Comparison of ENCODE assay signal across 8 cellular contexts in the genomic region with DNA sequence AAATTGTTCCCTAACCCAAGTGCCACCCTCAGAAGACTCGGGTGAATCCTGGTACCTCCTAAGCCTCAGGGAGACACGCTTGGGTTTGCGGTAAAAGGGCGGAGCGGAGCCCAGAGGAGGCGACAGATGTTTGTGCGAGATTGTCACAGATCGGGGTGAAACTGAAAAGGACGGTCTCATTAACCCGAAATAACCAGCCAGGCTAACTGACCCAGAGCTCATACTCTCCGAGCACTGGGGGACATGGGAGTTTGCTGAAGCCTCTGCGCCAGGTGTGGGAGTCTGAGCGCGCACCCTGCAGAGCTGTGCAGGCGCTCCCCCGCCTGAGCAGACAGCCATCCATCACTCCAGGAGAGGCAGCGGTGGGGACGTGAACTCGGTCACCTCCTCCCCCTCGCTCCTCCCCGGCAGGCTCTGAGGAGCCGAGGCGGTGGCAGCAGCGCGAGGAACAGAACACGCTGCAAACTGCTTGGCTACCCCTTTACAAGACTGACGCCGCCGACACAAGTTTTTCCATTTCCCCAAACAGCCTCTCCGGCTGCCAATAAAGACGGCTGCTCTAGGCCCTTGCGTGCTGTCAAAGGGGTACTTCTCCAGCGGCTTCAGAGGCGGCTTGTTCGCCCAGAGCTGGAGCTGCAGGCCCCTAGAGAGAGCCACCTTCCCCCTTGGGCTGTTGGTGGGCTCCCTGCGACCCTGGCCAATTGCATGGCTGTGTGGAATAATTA. TPM values are rescaled to one million over a fixed set of nuclear protein-coding genes. Genes with fewer than 3 reads are reported as not detected.
DNase-seq lines count a peak whose midpoint lies in the region; ATAC-seq and TF ChIP-seq lines count a peak whose summit lies in the region.

No MANE protein-coding gene starts in this region.

- peaks cover 3% of the 10 kb centered on the region for H3K4me1 Mint-ChIP-seq in activated CD4-positive, alpha-beta T cell treated with anti-CD3 and anti-CD28 coated beads, Interleukin-2, amount 10 ng/mL, durations not matched to agents 24 days and 14 days

- H3K36me3 ChIP-seq in OCI-LY7 (ENCODE audit: insufficient read depth, low read length), result no peaks in the 10 kb centered on the region
- no peaks in the 10 kb centered on the region for H3K36me3 ChIP-seq in SK-N-SH (replicated peaks in 1 of 2; ENCODE audit: control insufficient read depth in 1 of 2, insufficient read depth in 2 of 2, low read length in 1 of 2)

- H3K4me2 ChIP-seq in OCI-LY7 (ENCODE audit: low read length) (no peak overlapping the region), SK-N-SH (no peak overlapping the region)

- H3K9me2 ChIP-seq in OCI-LY7 (ENCODE audit: insufficient read depth, low read length) (no peaks in the 10 kb centered on the region), SK-N-SH (no peaks in the 10 kb centered on the region)

- no peak overlapping the region for H2AFZ ChIP-seq in OCI-LY7 (ENCODE audit: low read length)
- H2AFZ ChIP-seq in SK-N-SH (ENCODE audit: low read depth), result no peak overlapping the region

- H3K4me3 ChIP-seq in OCI-LY7 (ENCODE audit: low read depth, low read length, poor library complexity, severe bottlenecking) (no peak overlapping the region), SK-N-SH (ENCODE audit: low read depth in 2 of 2, low read length in 1 of 2) (no peak overlapping the region)

- TF ChIP-seq EP300 in SK-N-SH (IDR thresholded peaks at IDR 0.05; ENCODE audit: borderline replicate concordance in 1 of 2, low read depth in 1 of 2, low read length in 1 of 2), result no peak

- TF ChIP-seq RAD21 in SK-N-SH (IDR thresholded peaks at IDR 0.05; ENCODE audit: low read length), result no peak

- H3K9me3 ChIP-seq in OCI-LY7 (ENCODE audit: low read length) (no peaks in the 10 kb centered on the region), SK-N-SH (no peaks in the 10 kb centered on the region)

- H3K27me3 Mint-ChIP-seq in activated CD4-positive, alpha-beta T cell treated with anti-CD3 and anti-CD28 coated beads, Interleukin-2, amount 10 ng/mL, durations not matched to agents 24 days and 14 days, result peaks cover 72% of the 10 kb centered on the region

- H3K79me2 ChIP-seq in OCI-LY7 (ENCODE audit: insufficient read depth, low read depth, low read length) (no peaks in the 10 kb centered on the region), SK-N-SH (ENCODE audit: insufficient read depth) (no peaks in the 10 kb centered on the region)

- H3K4me1 ChIP-seq in OCI-LY7 (ENCODE audit: insufficient read depth, low read length, poor library complexity, severe bottlenecking) (no peaks in the 10 kb centered on the region), SK-N-SH (ENCODE audit: control insufficient read depth in 1 of 2, insufficient read depth in 2 of 2, low read depth in 1 of 2, low read length in 1 of 2) (peaks cover 0 to 2% of the 10 kb centered on the region in 2 experiments; a peak in 1 of 4 replicates)

- CTCF ChIA-PET in OCI-LY7 (lab: Charles Lee; ENCODE audit: unreplicated experiment), result no interaction called here
- CTCF ChIA-PET in SK-N-SH (lab: Yijun Ruan, JAX), result interaction anchor here (1.4 kb wide), 1 partner anchor 11 kb away, joined by 3 read pairs; no protein-coding TSS in a partner anchor

- peaks cover 83% of the 10 kb centered on the region for H3K27me3 ChIP-seq in SK-N-SH (ENCODE audit: insufficient read depth)

- no peaks in the 10 kb centered on the region for H3K36me3 Mint-ChIP-seq in activated CD4-positive, alpha-beta T cell treated with anti-CD3 and anti-CD28 coated beads, Interleukin-2, amount 10 ng/mL, durations not matched to agents 24 days and 14 days (ENCODE audit: low read depth)

- WGBS in SK-N-SH (ENCODE audit: low lambda C conversion rate), result 6% methylated on average over 16 of the region's 36 CpGs

- intact Hi-C loops in activated CD4-positive, alpha-beta T cell treated with anti-CD3 and anti-CD28 coated beads, Interleukin-2, amount 10 ng/mL, durations not matched to agents 24 days and 14 days (cut with micrococcal nuclease), result loop anchor here (5.0 kb wide), 1 partner anchor 769 kb away; a partner anchor contains a TSS
- intact Hi-C loops in OCI-LY7 (cut with micrococcal nuclease; ENCODE audit: unreplicated experiment), result no loop called here

- H4K20me1 ChIP-seq in OCI-LY7 (ENCODE audit: insufficient read depth, low read length) (no peaks in the 10 kb centered on the region), SK-N-SH (ENCODE audit: insufficient read depth) (no peaks in the 10 kb centered on the region)

- POLR2A ChIA-PET in OCI-LY7 (lab: Charles Lee) (no interaction called here), SK-N-SH (lab: Yijun Ruan, JAX) (no interaction called here)

- H3K9ac ChIP-seq in SK-N-SH, result no peak overlapping the region

- DNase-seq in activated CD4-positive, alpha-beta T cell treated with anti-CD3 and anti-CD28 coated beads, Interleukin-2, amount 10 ng/mL, durations not matched to agents 24 days and 14 days, result peak; percentile 64
- DNase-seq in activated CD4-positive, alpha-beta T cell treated with anti-CD3 and anti-CD28 coated beads for 4 hours, result no peak
- DNase-seq in NCI-H2171 treated with DMSO at 0.1 percent for 48 hours (lab: John Stamatoyannopoulos, UW) (peak; percentile 68), kidney glomerular epithelial cell (lab: John Stamatoyannopoulos, UW) (peak; percentile 27), OCI-LY7 (ENCODE audit: low spot score) (no peak), LoVo (ENCODE audit: low spot score) (no peak), SK-N-SH (no peak)

- TF ChIP-seq CTCF in OCI-LY7 (conservative IDR thresholded peaks at IDR 0.05; ENCODE audit: low read length) (no peak), SK-N-SH (IDR thresholded peaks at IDR 0.05) (no peak)

- ATAC-seq in HG02642 (IDR thresholded peaks at IDR 0.05; ENCODE audit: poor library complexity, unreplicated experiment), result peak; percentile 87

- BruUV-seq in OCI-LY7 (replicated peaks; lab: Mats Ljungman, UMichigan), result no TSS peak

- H3K9me3 Mint-ChIP-seq in activated CD4-positive, alpha-beta T cell treated with anti-CD3 and anti-CD28 coated beads, Interleukin-2, amount 10 ng/mL, durations not matched to agents 24 days and 14 days, result no peaks in the 10 kb centered on the region

- H3K27ac ChIP-seq in OCI-LY7 (ENCODE audit: low read depth, low read length, poor library complexity, severe bottlenecking), result no peak overlapping the region
- no peak overlapping the region for H3K27ac ChIP-seq in SK-N-SH (ENCODE audit: low read depth in 2 of 2, low read length in 1 of 2)

- no peak overlapping the region for H3K27ac Mint-ChIP-seq in activated CD4-positive, alpha-beta T cell treated with anti-CD3 and anti-CD28 coated beads, Interleukin-2, amount 10 ng/mL, durations not matched to agents 24 days and 14 days

- H3F3A ChIP-seq in SK-N-SH (replicated peaks; ENCODE audit: insufficient read depth), result no peaks in the 10 kb centered on the region

- H3K4me3 Mint-ChIP-seq in activated CD4-positive, alpha-beta T cell treated with anti-CD3 and anti-CD28 coated beads, Interleukin-2, amount 10 ng/mL, durations not matched to agents 24 days and 14 days, result peak overlapping the region; percentile 21

TF ChIP-seq in SK-N-SH, 30 proteins besides CTCF, POLR2A, EP300 and RAD21 (continues in another document):
- no peak for TF ChIP-seq TEAD4 (IDR thresholded peaks at IDR 0.05; ENCODE audit: borderline replicate concordance, insufficient read depth)
- TF ChIP-seq NRF1 (IDR thresholded peaks at IDR 0.05; ENCODE audit: low read depth, low read length), result no peak
- TF ChIP-seq, protein P1, sequence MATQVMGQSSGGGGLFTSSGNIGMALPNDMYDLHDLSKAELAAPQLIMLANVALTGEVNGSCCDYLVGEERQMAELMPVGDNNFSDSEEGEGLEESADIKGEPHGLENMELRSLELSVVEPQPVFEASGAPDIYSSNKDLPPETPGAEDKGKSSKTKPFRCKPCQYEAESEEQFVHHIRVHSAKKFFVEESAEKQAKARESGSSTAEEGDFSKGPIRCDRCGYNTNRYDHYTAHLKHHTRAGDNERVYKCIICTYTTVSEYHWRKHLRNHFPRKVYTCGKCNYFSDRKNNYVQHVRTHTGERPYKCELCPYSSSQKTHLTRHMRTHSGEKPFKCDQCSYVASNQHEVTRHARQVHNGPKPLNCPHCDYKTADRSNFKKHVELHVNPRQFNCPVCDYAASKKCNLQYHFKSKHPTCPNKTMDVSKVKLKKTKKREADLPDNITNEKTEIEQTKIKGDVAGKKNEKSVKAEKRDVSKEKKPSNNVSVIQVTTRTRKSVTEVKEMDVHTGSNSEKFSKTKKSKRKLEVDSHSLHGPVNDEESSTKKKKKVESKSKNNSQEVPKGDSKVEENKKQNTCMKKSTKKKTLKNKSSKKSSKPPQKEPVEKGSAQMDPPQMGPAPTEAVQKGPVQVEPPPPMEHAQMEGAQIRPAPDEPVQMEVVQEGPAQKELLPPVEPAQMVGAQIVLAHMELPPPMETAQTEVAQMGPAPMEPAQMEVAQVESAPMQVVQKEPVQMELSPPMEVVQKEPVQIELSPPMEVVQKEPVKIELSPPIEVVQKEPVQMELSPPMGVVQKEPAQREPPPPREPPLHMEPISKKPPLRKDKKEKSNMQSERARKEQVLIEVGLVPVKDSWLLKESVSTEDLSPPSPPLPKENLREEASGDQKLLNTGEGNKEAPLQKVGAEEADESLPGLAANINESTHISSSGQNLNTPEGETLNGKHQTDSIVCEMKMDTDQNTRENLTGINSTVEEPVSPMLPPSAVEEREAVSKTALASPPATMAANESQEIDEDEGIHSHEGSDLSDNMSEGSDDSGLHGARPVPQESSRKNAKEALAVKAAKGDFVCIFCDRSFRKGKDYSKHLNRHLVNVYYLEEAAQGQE (IDR thresholded peaks at IDR 0.05; ENCODE audit: low read depth, low read length), result no peak

RNA-seq across cellular contexts. Expression of a gene that starts 43.5 kb away (rescaled TPM):
- total RNA-seq in activated CD4-positive, alpha-beta T cell treated with anti-CD3 and anti-CD28 coated beads, Interleukin-2, amount 10 ng/mL, durations not matched to agents 24 days and 14 days, result 10.9 and 11.0 TPM in 2 replicates
- 4.8 and 5.0 TPM in 2 replicates for total RNA-seq in OCI-LY7 (2014; rRNA removed; shearing (Covaris generic))
- 19.1 and 19.6 TPM in 2 replicates for total RNA-seq in OCI-LY7 (2022)
- 8.8 and 9.6 TPM in 2 replicates for polyA plus RNA-seq in SK-N-SH (2012; rRNA removed)
- polyA plus RNA-seq in SK-N-SH (2012; cell fraction: cytosol; rRNA removed), result 16.9 and 21.5 TPM in 2 replicates
- 3.9 and 6.7 TPM in 2 replicates for polyA plus RNA-seq in SK-N-SH (2012; cell fraction: nucleus; rRNA removed)

RNA-seq across cellular contexts. Expression of a gene that starts 57.1 kb away (rescaled TPM):
- 35.1 and 40.7 TPM in 2 replicates for total RNA-seq in activated CD4-positive, alpha-beta T cell treated with anti-CD3 and anti-CD28 coated beads, Interleukin-2, amount 10 ng/mL, durations not matched to agents 24 days and 14 days
- 21.5 and 25.2 TPM in 2 replicates for total RNA-seq in OCI-LY7 (2014; rRNA removed; shearing (Covaris generic))
- 38.6 and 47.6 TPM in 2 replicates for total RNA-seq in OCI-LY7 (2022)
- polyA plus RNA-seq in SK-N-SH (2012; rRNA removed), result 16.0 and 17.5 TPM in 2 replicates
- 21.2 and 27.7 TPM in 2 replicates for polyA plus RNA-seq in SK-N-SH (2012; cell fraction: cytosol; rRNA removed)
- 4.6 and 8.0 TPM in 2 replicates for polyA plus RNA-seq in SK-N-SH (2012; cell fraction: nucleus; rRNA removed)

Comparison
In these comparisons a context has a peak if more than half of its experiments do, and no peak if none do; other contexts are left out.
1. DNase-seq: peak in activated CD4-positive, alpha-beta T cell treated with anti-CD3 and anti-CD28 coated beads, Interleukin-2, amount 10 ng/mL, durations not matched to agents 24 days and 14 days (single experiment), NCI-H2171 treated with DMSO at 0.1 percent for 48 hours (single experiment) and kidney glomerular epithelial cell (single experiment); none in activated CD4-positive, alpha-beta T cell treated with anti-CD3 and anti-CD28 coated beads for 4 hours (0 of 2), OCI-LY7 (single experiment), LoVo (single experiment) and SK-N-SH (single experiment).